24 cellular contexts compared by ENCODE assay signal in genomic region chr2:232214053-232214452, GRCh38.
"Had no signal": no experiment of that assay in that cellular context is flagged by ENCODE, and none has a peak within 500 bp of the region (broad histone marks: within the 10 kb centered on the region; RNA-seq: fewer than 3 reads in every experiment).

No MANE protein-coding gene starts in this region.

- H3K4me3 ChIP-seq: esophagus squamous epithelium, gastroesophageal sphincter, heart right ventricle, pancreas, psoas muscle, right atrium auricular region, tibial artery had no signal

- ATAC-seq: activated CD4-positive, CD25-positive, alpha-beta regulatory T cell treated with anti-CD3 and anti-CD28 coated beads, Interleukin-2, amount 50 U/mL, for 24 hours; gastroesophageal sphincter; pancreas; stimulated activated naive CD8-positive, alpha-beta T cell treated with anti-CD3 and anti-CD28 coated beads, Interleukin-15, amount 100 ng/mL, for 72 hours; T-cell had no signal

- H3K4me1 ChIP-seq: pancreas, psoas muscle, tibial artery had no signal

- H3K36me3 ChIP-seq: neutrophil had no signal

- H3K4me3 Mint-ChIP-seq: activated CD4-positive, alpha-beta memory T cell treated with anti-CD3 and anti-CD28 coated beads, Interleukin-2, amount 10 ng/mL, durations not matched to agents 7 days and 5 days; activated CD4-positive, alpha-beta T cell treated with anti-CD3 and anti-CD28 coated beads, Interleukin-2, amount 10 ng/mL, durations not matched to agents 24 days and 14 days; activated naive CD4-positive, alpha-beta T cell treated with anti-CD3 and anti-CD28 coated beads, Interleukin-2, amount 50 U/mL, for 24 hours; endodermal cell; nephron; stimulated activated naive CD8-positive, alpha-beta T cell treated with anti-CD3 and anti-CD28 coated beads, Interleukin-15, amount 100 ng/mL, for 72 hours; T-cell; T-helper 2 cell treated with Interferon-gamma antibody and Interleukin-4, amounts not matched to agents 5 μg/mL and 100 μg/mL, for 36 hours had no signal

- H3K27me3 ChIP-seq: esophagus squamous epithelium, gastroesophageal sphincter, heart right ventricle, neutrophil, pancreas, right atrium auricular region, tibial artery had no signal

- H3K27ac ChIP-seq: esophagus squamous epithelium, gastroesophageal sphincter, heart right ventricle, neutrophil, pancreas, psoas muscle, right atrium auricular region, tibial artery, VCaP had no signal

- H3K4me1 Mint-ChIP-seq: endodermal cell, nephron had no signal

- DNase-seq: activated CD4-positive, alpha-beta memory T cell treated with anti-CD3 and anti-CD28 coated beads, Interleukin-2, amount 10 ng/mL, durations not matched to agents 7 days and 5 days; activated CD4-positive, alpha-beta T cell treated with anti-CD3 and anti-CD28 coated beads, Interleukin-2, amount 10 ng/mL, durations not matched to agents 24 days and 14 days; activated gamma-delta T cell treated with Interleukin-2 at 50 U/mL for 16 hours; aorta; cerebellar nuclear complex; cortex of kidney; endodermal cell; esophagus squamous epithelium; heart right ventricle; pancreas; psoas muscle; stimulated activated CD4-positive, alpha-beta T cell treated with anti-CD3 and anti-CD28 coated beads, Interleukin-12 subunit alpha, Interleukin-12 subunit beta, amount 100 ng/mL, for 4 hours; stimulated activated CD4-positive, alpha-beta T cell treated with anti-CD3 and anti-CD28 coated beads, Interleukin-4, amount 100 ng/mL, for 4 hours; stimulated activated naive CD8-positive, alpha-beta T cell treated with anti-CD3 and anti-CD28 coated beads, Interleukin-15, amount 100 ng/mL, for 72 hours; T-cell; tibial artery had no signal

- H3K27ac Mint-ChIP-seq: activated CD4-positive, alpha-beta memory T cell treated with anti-CD3 and anti-CD28 coated beads, Interleukin-2, amount 10 ng/mL, durations not matched to agents 7 days and 5 days; activated CD4-positive, alpha-beta T cell treated with anti-CD3 and anti-CD28 coated beads, Interleukin-2, amount 10 ng/mL, durations not matched to agents 24 days and 14 days; activated naive CD4-positive, alpha-beta T cell treated with anti-CD3 and anti-CD28 coated beads, Interleukin-2, amount 50 U/mL, for 24 hours; endodermal cell; nephron; stimulated activated naive CD8-positive, alpha-beta T cell treated with anti-CD3 and anti-CD28 coated beads, Interleukin-15, amount 100 ng/mL, for 72 hours; T-cell; T-helper 2 cell treated with Interferon-gamma antibody and Interleukin-4, amounts not matched to agents 5 μg/mL and 100 μg/mL, for 36 hours had no signal

- H3K9me3 Mint-ChIP-seq: activated CD4-positive, alpha-beta memory T cell treated with anti-CD3 and anti-CD28 coated beads, Interleukin-2, amount 10 ng/mL, durations not matched to agents 7 days and 5 days; activated CD4-positive, alpha-beta T cell treated with anti-CD3 and anti-CD28 coated beads, Interleukin-2, amount 10 ng/mL, durations not matched to agents 24 days and 14 days; activated naive CD4-positive, alpha-beta T cell treated with anti-CD3 and anti-CD28 coated beads, Interleukin-2, amount 50 U/mL, for 24 hours; endodermal cell; nephron; stimulated activated naive CD8-positive, alpha-beta T cell treated with anti-CD3 and anti-CD28 coated beads, Interleukin-15, amount 100 ng/mL, for 72 hours; T-cell; T-helper 2 cell treated with Interferon-gamma antibody and Interleukin-4, amounts not matched to agents 5 μg/mL and 100 μg/mL, for 36 hours had no signal

- H3K27me3 Mint-ChIP-seq: activated CD4-positive, alpha-beta memory T cell treated with anti-CD3 and anti-CD28 coated beads, Interleukin-2, amount 10 ng/mL, durations not matched to agents 7 days and 5 days; activated CD4-positive, alpha-beta T cell treated with anti-CD3 and anti-CD28 coated beads, Interleukin-2, amount 10 ng/mL, durations not matched to agents 24 days and 14 days; activated naive CD4-positive, alpha-beta T cell treated with anti-CD3 and anti-CD28 coated beads, Interleukin-2, amount 50 U/mL, for 24 hours; stimulated activated naive CD8-positive, alpha-beta T cell treated with anti-CD3 and anti-CD28 coated beads, Interleukin-15, amount 100 ng/mL, for 72 hours; T-cell had no signal

- H3K9me3 ChIP-seq: esophagus squamous epithelium, gastroesophageal sphincter, heart right ventricle, neutrophil, pancreas, psoas muscle, right atrium auricular region, tibial artery had no signal
